ENCODE assay signal across 10 cellular contexts in the genomic region with DNA sequence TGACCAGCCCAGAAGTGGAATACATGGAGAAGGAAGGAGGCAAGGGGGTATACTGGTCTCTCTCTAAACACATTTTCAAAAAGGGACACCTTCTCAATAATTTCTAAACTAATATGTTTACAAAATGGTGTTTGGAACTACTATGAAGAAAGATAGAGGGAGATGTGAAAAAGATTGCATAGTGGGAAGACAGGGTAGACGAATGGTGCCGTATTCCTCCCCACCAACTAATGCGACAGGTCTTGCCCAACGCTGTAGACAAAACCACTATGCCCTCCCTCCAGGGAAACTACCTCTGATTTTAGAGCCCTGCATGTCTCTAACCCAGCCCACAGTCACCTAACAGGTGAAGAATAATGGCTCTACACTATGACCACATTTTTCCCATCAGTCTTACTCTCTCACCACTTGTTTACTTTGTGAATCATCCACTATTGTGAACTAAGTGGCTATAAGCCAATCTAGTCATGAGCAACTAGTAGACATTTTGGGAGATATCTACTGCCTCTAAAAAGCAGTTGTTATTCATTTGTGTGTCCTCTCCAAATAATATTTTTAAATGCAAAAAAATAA.
DNase-seq lines count a peak whose midpoint lies in the region; ATAC-seq and TF ChIP-seq lines count a peak whose summit lies in the region.
"Had no signal": no experiment of that assay in that cellular context is flagged by ENCODE, and none has a peak within 500 bp of the region (broad histone marks: within the 10 kb centered on the region; RNA-seq: fewer than 3 reads in every experiment).

No MANE protein-coding gene starts in this region.

- peaks cover 2% of the 10 kb centered on the region for H3K9me3 Mint-ChIP-seq in activated CD4-positive, alpha-beta T cell treated with anti-CD3 and anti-CD28 coated beads for 36 hours (ENCODE audit: low read depth)
- H3K9me3 Mint-ChIP-seq in activated CD4-positive, alpha-beta T cell treated with anti-CD3 and anti-CD28 coated beads, Interleukin-2, amount 10 ng/mL, durations not matched to agents 7 days and 5 days, result peaks cover 3% of the 10 kb centered on the region
- H3K9me3 Mint-ChIP-seq: stimulated activated memory B cell treated with anti-CD40 and anti-IgM and Interleukin-4, amounts not matched to agents 10 μg/mL and 1 μg/mL and 100 μg/mL, for 72 hours had no signal

- ATAC-seq in activated CD4-positive, alpha-beta T cell treated with anti-CD3 and anti-CD28 coated beads for 36 hours, result peak; percentile 47
- peak; percentile 48 for ATAC-seq in upper lobe of right lung
- no peak for ATAC-seq in Right ventricle myocardium superior (ENCODE audit: poor library complexity)
- ATAC-seq in GM18498 (IDR thresholded peaks at IDR 0.05; ENCODE audit: unreplicated experiment), result no peak
- ATAC-seq in HG03025 (IDR thresholded peaks at IDR 0.05; ENCODE audit: low FRiP score, unreplicated experiment), result no peak
- ATAC-seq: stimulated activated memory B cell treated with anti-CD40 and anti-IgM and Interleukin-4, amounts not matched to agents 10 μg/mL and 1 μg/mL and 100 μg/mL, for 72 hours had no signal

- H3K4me3 ChIP-seq in PC-9, result no peak overlapping the region
- H3K4me3 ChIP-seq in fibroblast of pulmonary artery (replicated peaks; ENCODE audit: low read depth, low read length), result no peak overlapping the region
- H3K4me3 ChIP-seq in upper lobe of right lung, result no peak overlapping the region
- H3K4me3 ChIP-seq: spleen had no signal

- H3K27me3 Mint-ChIP-seq in activated CD4-positive, alpha-beta T cell treated with anti-CD3 and anti-CD28 coated beads for 36 hours, result no peaks in the 10 kb centered on the region
- H3K27me3 Mint-ChIP-seq in activated CD4-positive, alpha-beta T cell treated with anti-CD3 and anti-CD28 coated beads, Interleukin-2, amount 10 ng/mL, durations not matched to agents 7 days and 5 days, result no peaks in the 10 kb centered on the region

- peaks cover 3% of the 10 kb centered on the region; the same call in 1 of the 2 replicates for H3K27me3 ChIP-seq in PC-9 (ENCODE audit: insufficient read depth, low read depth)
- H3K27me3 ChIP-seq in upper lobe of right lung, result no peaks in the 10 kb centered on the region
- H3K27me3 ChIP-seq: spleen had no signal

- H3K4me2 ChIP-seq in PC-9, result peak overlapping the region; percentile 10

- TF ChIP-seq CTCF in PC-9 (conservative IDR thresholded peaks at IDR 0.05) (no peak), fibroblast of pulmonary artery (IDR thresholded peaks at IDR 0.05; ENCODE audit: low read length, missing control alignments) (no peak), upper lobe of right lung (IDR thresholded peaks at IDR 0.05) (no peak)

- intact Hi-C loops in activated CD4-positive, alpha-beta T cell treated with anti-CD3 and anti-CD28 coated beads for 36 hours (cut with DNase I, micrococcal nuclease), result no loop called here
- intact Hi-C loops in PC-9 (cut with micrococcal nuclease; ENCODE audit: unreplicated experiment) (loop anchor here (2.0 to 5.0 kb wide), 2 partner anchors 20 to 58 kb away; no protein-coding TSS in a partner anchor), upper lobe of right lung (cut with DNase I) (no loop called here), Right ventricle myocardium superior (cut with DNase I) (no loop called here)

- no peak overlapping the region for H3K4me3 Mint-ChIP-seq in activated CD4-positive, alpha-beta T cell treated with anti-CD3 and anti-CD28 coated beads for 36 hours
- H3K4me3 Mint-ChIP-seq in activated CD4-positive, alpha-beta T cell treated with anti-CD3 and anti-CD28 coated beads, Interleukin-2, amount 10 ng/mL, durations not matched to agents 7 days and 5 days, result no peak overlapping the region
- H3K4me3 Mint-ChIP-seq: stimulated activated memory B cell treated with anti-CD40 and anti-IgM and Interleukin-4, amounts not matched to agents 10 μg/mL and 1 μg/mL and 100 μg/mL, for 72 hours had no signal

- DNase-seq in activated CD4-positive, alpha-beta T cell treated with anti-CD3 and anti-CD28 coated beads for 36 hours, result no peak
- DNase-seq in activated CD4-positive, alpha-beta T cell treated with anti-CD3 and anti-CD28 coated beads, Interleukin-2, amount 10 ng/mL, durations not matched to agents 7 days and 5 days, result no peak
- DNase-seq in PC-9 (peak; percentile 56 to 87), fibroblast of pulmonary artery (ENCODE audit: low read depth) (peak; percentile 75), upper lobe of right lung (no peak), Right ventricle myocardium superior (no peak)
- DNase-seq: spleen had no signal

- H3F3A ChIP-seq in PC-9 (ENCODE audit: insufficient read depth, low read depth), result peaks cover 13% of the 10 kb centered on the region

- H2AFZ ChIP-seq in PC-9, result no peak overlapping the region

- H3K79me2 ChIP-seq in PC-9 (ENCODE audit: low read depth), result no peaks in the 10 kb centered on the region

- POLR2A ChIA-PET in activated CD4-positive, alpha-beta T cell treated with anti-CD3 and anti-CD28 coated beads for 36 hours (lab: Charles Lee), result no interaction called here
- POLR2A ChIA-PET in activated CD4-positive, alpha-beta T cell treated with anti-CD3 and anti-CD28 coated beads, Interleukin-2, amount 10 ng/mL, durations not matched to agents 7 days and 5 days (lab: Charles Lee), result no interaction called here
- POLR2A ChIA-PET in PC-9 (lab: Charles Lee; ENCODE audit: unreplicated experiment), result no interaction called here

- CTCF ChIA-PET in activated CD4-positive, alpha-beta T cell treated with anti-CD3 and anti-CD28 coated beads for 36 hours (lab: Charles Lee), result no interaction called here
- CTCF ChIA-PET in activated CD4-positive, alpha-beta T cell treated with anti-CD3 and anti-CD28 coated beads, Interleukin-2, amount 10 ng/mL, durations not matched to agents 7 days and 5 days (lab: Charles Lee), result no interaction called here
- CTCF ChIA-PET in PC-9 (lab: Charles Lee), result no interaction called here

- H3K36me3 ChIP-seq in PC-9 (ENCODE audit: low read depth), result no peaks in the 10 kb centered on the region
- H3K36me3 ChIP-seq in upper lobe of right lung, result no peaks in the 10 kb centered on the region
- H3K36me3 ChIP-seq: spleen had no signal

- H3K9me3 ChIP-seq in PC-9 (ENCODE audit: insufficient read depth, low read depth) (0 out of 2 replicates have a peak, but pooled peaks cover 3% of the 10 kb centered on the region), upper lobe of right lung (no peaks in the 10 kb centered on the region)
- H3K9me3 ChIP-seq: spleen had no signal

- no TSS peak for BruUV-seq in PC-9 (replicated peaks; lab: Mats Ljungman, UMichigan)

- H3K9me2 ChIP-seq in PC-9 (ENCODE audit: insufficient read depth), result no peaks in the 10 kb centered on the region

- no peaks in the 10 kb centered on the region for H3K36me3 Mint-ChIP-seq in activated CD4-positive, alpha-beta T cell treated with anti-CD3 and anti-CD28 coated beads for 36 hours (ENCODE audit: low read depth)
- H3K36me3 Mint-ChIP-seq in activated CD4-positive, alpha-beta T cell treated with anti-CD3 and anti-CD28 coated beads, Interleukin-2, amount 10 ng/mL, durations not matched to agents 7 days and 5 days (ENCODE audit: low read depth), result no peaks in the 10 kb centered on the region
- H3K36me3 Mint-ChIP-seq: stimulated activated memory B cell treated with anti-CD40 and anti-IgM and Interleukin-4, amounts not matched to agents 10 μg/mL and 1 μg/mL and 100 μg/mL, for 72 hours had no signal

- 0 out of 2 replicates have a peak, but pooled peaks cover 3% of the 10 kb centered on the region for H4K20me1 ChIP-seq in PC-9 (ENCODE audit: insufficient read depth)

- no peaks in the 10 kb centered on the region for H3K4me1 Mint-ChIP-seq in activated CD4-positive, alpha-beta T cell treated with anti-CD3 and anti-CD28 coated beads for 36 hours
- H3K4me1 Mint-ChIP-seq in activated CD4-positive, alpha-beta T cell treated with anti-CD3 and anti-CD28 coated beads, Interleukin-2, amount 10 ng/mL, durations not matched to agents 7 days and 5 days, result no peaks in the 10 kb centered on the region

- peaks cover 12% of the 10 kb centered on the region; the same call in 1 of the 2 replicates for H3K4me1 ChIP-seq in PC-9 (replicated peaks; ENCODE audit: insufficient read depth)
- no peaks in the 10 kb centered on the region for H3K4me1 ChIP-seq in upper lobe of right lung

- H3K27ac ChIP-seq in PC-9 (no peak overlapping the region), upper lobe of right lung (no peak overlapping the region)
- H3K27ac ChIP-seq: spleen had no signal

- H3K27ac Mint-ChIP-seq in activated CD4-positive, alpha-beta T cell treated with anti-CD3 and anti-CD28 coated beads for 36 hours, result no peak overlapping the region
- H3K27ac Mint-ChIP-seq in activated CD4-positive, alpha-beta T cell treated with anti-CD3 and anti-CD28 coated beads, Interleukin-2, amount 10 ng/mL, durations not matched to agents 7 days and 5 days, result no peak overlapping the region
- H3K27ac Mint-ChIP-seq: stimulated activated memory B cell treated with anti-CD40 and anti-IgM and Interleukin-4, amounts not matched to agents 10 μg/mL and 1 μg/mL and 100 μg/mL, for 72 hours had no signal

Comparison
In these comparisons a context has a peak if more than half of its experiments do, and no peak if none do; other contexts are left out.
1. ATAC-seq: peak in activated CD4-positive, alpha-beta T cell treated with anti-CD3 and anti-CD28 coated beads for 36 hours (single experiment) and upper lobe of right lung (single experiment); none in Right ventricle myocardium superior (single experiment), GM18498 (single experiment) and HG03025 (single experiment).
2. DNase-seq: peak in PC-9 (2 of 2) and fibroblast of pulmonary artery (single experiment); none in activated CD4-positive, alpha-beta T cell treated with anti-CD3 and anti-CD28 coated beads for 36 hours (single experiment), activated CD4-positive, alpha-beta T cell treated with anti-CD3 and anti-CD28 coated beads, Interleukin-2, amount 10 ng/mL, durations not matched to agents 7 days and 5 days (single experiment), upper lobe of right lung (single experiment) and Right ventricle myocardium superior (single experiment).